In genomic region chr15:83869329-83869728, GRCh38 we compare ENCODE assay signal across 16 cellular contexts.
"Had no signal": no experiment of that assay in that cellular context is flagged by ENCODE, and none has a peak within 500 bp of the region (broad histone marks: within the 10 kb centered on the region; RNA-seq: fewer than 3 reads in every experiment).

No MANE protein-coding gene starts in this region.

- H3K36me3 ChIP-seq: breast epithelium, esophagus squamous epithelium, tibial nerve had no signal

- DNase-seq: activated B cell treated with CpG ODN at 0.5 μM for 24 hours; activated CD4-positive, alpha-beta T cell treated with anti-CD3 and anti-CD28 coated beads, Interleukin-2, amount 50 U/mL, for 1 hour; activated effector memory CD4-positive, alpha-beta T cell treated with anti-CD3 and anti-CD28 coated beads, Interleukin-2, amount 50 U/mL, for 16 hours; activated T-cell treated with anti-CD3 and anti-CD28 coated beads, Interleukin-2, amount 50 U/mL, for 1 hour; dorsolateral prefrontal cortex; esophagus squamous epithelium; foreskin keratinocyte; SIG-M5; stimulated activated CD4-positive, alpha-beta T cell treated with anti-CD3 and anti-CD28 coated beads, Interleukin-2, amount 100 ng/mL, for 24 hours; stimulated activated naive B cell treated with anti-CD40 and anti-IgM and Interleukin-4, amounts not matched to agents 10 μg/mL and 1 μg/mL and 100 μg/mL, for 72 hours; T-helper 2 cell had no signal

- ATAC-seq: activated naive CD4-positive, alpha-beta T cell treated with anti-CD3 and anti-CD28 coated beads, Interleukin-2, amount 50 U/mL, for 72 hours; foreskin keratinocyte; stimulated activated naive B cell treated with anti-CD40 and anti-IgM and Interleukin-4, amounts not matched to agents 10 μg/mL and 1 μg/mL and 100 μg/mL, for 72 hours had no signal

- H3K27me3 ChIP-seq: breast epithelium, dorsolateral prefrontal cortex, esophagus squamous epithelium, foreskin keratinocyte, tibial nerve had no signal

- FAIRE-seq: endometrium, TTC549 had no signal

- H3K4me3 ChIP-seq: breast epithelium, dorsolateral prefrontal cortex, esophagus squamous epithelium, tibial nerve had no signal

- H3K4me1 ChIP-seq: breast epithelium, esophagus squamous epithelium, tibial nerve had no signal

- H3K9me3 ChIP-seq: breast epithelium, esophagus squamous epithelium had no signal

- H3K27ac ChIP-seq: breast epithelium, esophagus squamous epithelium, foreskin keratinocyte, tibial nerve had no signal
